ENCODE assay signal across 1 cellular context in genomic region chr19:48872182-48872883, GRCh38.
TF ChIP-seq lines count a peak whose summit lies in the region.

Gene PPP1R15A (plus strand): TSS chr19:48872421. CDS start chr19:48873234, 813 bp downstream.

TF ChIP-seq in SK-N-SH, 30 proteins besides CTCF, POLR2A, EP300 and RAD21 (continued from another document):
- TF ChIP-seq IRF3 (IDR thresholded peaks at IDR 0.05; ENCODE audit: low read depth, low read length) (no peak), SMC3 (IDR thresholded peaks at IDR 0.05; ENCODE audit: low read depth, low read length) (no peak), SIN3A (IDR thresholded peaks at IDR 0.05; ENCODE audit: borderline replicate concordance, low read depth, low read length) (peak; percentile 71; the same call in 1 of the 2 replicates), FOSL2 (IDR thresholded peaks at IDR 0.05; ENCODE audit: borderline replicate concordance, low read depth) (no peak), POLR2AphosphoS5 (IDR thresholded peaks at IDR 0.05; ENCODE audit: low read depth, low read length) (peak; percentile 100), YY1 (IDR thresholded peaks at IDR 0.05; ENCODE audit: low read depth) (peak; percentile 60; the same call in 1 of the 2 replicates)
TF ChIP-seq in SK-N-SH: peak in this region for 11.
